In genomic region chr12:64780220-64780530, GRCh38 we compare ENCODE assay signal across 8 cellular contexts. TPM values are rescaled to one million over a fixed set of nuclear protein-coding genes. Genes with fewer than 3 reads are reported as not detected.
DNase-seq lines count a peak whose midpoint lies in the region; ATAC-seq and TF ChIP-seq lines count a peak whose summit lies in the region.

No MANE protein-coding gene starts in this region.

- H3K27ac Mint-ChIP-seq in naive thymus-derived CD4-positive, alpha-beta T cell: no peak overlapping the region

- TF ChIP-seq CTCF in C4-2B (conservative IDR thresholded peaks at IDR 0.05) (no peak), HL-60 (IDR thresholded peaks at IDR 0.05; ENCODE audit: insufficient read depth, low read length) (no peak), mammary epithelial cell (conservative IDR thresholded peaks at IDR 0.05 in 1 of 2, IDR thresholded peaks at IDR 0.05 in 1 of 2; ENCODE audit: extremely low read depth in 1 of 2, insufficient read depth in 1 of 2, low read depth in 1 of 2, low read length in 2 of 2) (no peak)

- H3K4me2 ChIP-seq in mammary epithelial cell (ENCODE audit: insufficient read depth, low read depth, low read length): peak overlapping the region; percentile 92

- H3K27me3 Mint-ChIP-seq in naive thymus-derived CD4-positive, alpha-beta T cell: peaks cover 75 to 91% (median 83%) of the 10 kb centered on the region in 5 donors

- H3K27me3 ChIP-seq in HL-60 (ENCODE audit: insufficient read depth, poor library complexity, severe bottlenecking) (peaks cover 20% of the 10 kb centered on the region), mammary epithelial cell (ENCODE audit: insufficient read depth, low read length) (peaks cover 30% of the 10 kb centered on the region)
- peaks cover 24 to 31% of the 10 kb centered on the region in 2 donors for H3K27me3 ChIP-seq in naive thymus-derived CD4-positive, alpha-beta T cell (ENCODE audit: control insufficient read depth in 2 of 2, insufficient read depth in 2 of 2, low read length in 2 of 2)

- H3K9me3 Mint-ChIP-seq in naive thymus-derived CD4-positive, alpha-beta T cell: peaks cover 11 to 38% (median 26%) of the 10 kb centered on the region in 11 donors

- H3K9me3 ChIP-seq in mammary epithelial cell (replicated peaks; ENCODE audit: insufficient read depth, low read length): peaks cover 3% of the 10 kb centered on the region
- peaks cover 0 to 8% (median 0%) of the 10 kb centered on the region in 3 experiments for H3K9me3 ChIP-seq in naive thymus-derived CD4-positive, alpha-beta T cell (ENCODE audit: control insufficient read depth in 2 of 3, low read length in 3 of 3)

- dilution Hi-C loops in mammary epithelial cell (cut with HindIII; ENCODE audit: low sequenced_read_pairs): no loop called here

- no peaks in the 10 kb centered on the region for H4K20me1 ChIP-seq in mammary epithelial cell (ENCODE audit: insufficient read depth, low read length)

- POLR2A ChIA-PET in naive thymus-derived CD4-positive, alpha-beta T cell (lab: Charles Lee): interaction anchor here (0.5 to 1.0 kb wide), 2 partner anchors 9 to 1411 kb away, joined by 3 read pairs; no protein-coding TSS in a partner anchor

- H3K4me3 Mint-ChIP-seq in naive thymus-derived CD4-positive, alpha-beta T cell: peak overlapping the region; percentile 59 to 89 (median 78)

- peaks cover 15 to 21% (median 18%) of the 10 kb centered on the region in 7 donors for H3K4me1 Mint-ChIP-seq in naive thymus-derived CD4-positive, alpha-beta T cell

- ATAC-seq in naive thymus-derived CD4-positive, alpha-beta T cell: no peak
- ATAC-seq in HG02571 (IDR thresholded peaks at IDR 0.05; ENCODE audit: unreplicated experiment): no peak

- no peaks in the 10 kb centered on the region for H3K79me2 ChIP-seq in mammary epithelial cell (ENCODE audit: insufficient read depth, low read length)

- in situ Hi-C loops in mammary epithelial cell (cut with MboI; ENCODE audit: low sequenced_read_pairs in 2 of 2): no loop called here

- H3K4me3 ChIP-seq in HL-60 (replicated peaks; ENCODE audit: insufficient read depth, low read length) (peak overlapping the region; percentile 42), mammary epithelial cell (replicated peaks in 1 of 3; ENCODE audit: insufficient read depth in 1 of 3, low read depth in 2 of 3, low read length in 3 of 3) (peak overlapping the region; percentile 21 to 47 (median 35))
- peak overlapping the region; percentile 25 for H3K4me3 ChIP-seq in naive thymus-derived CD4-positive, alpha-beta T cell (ENCODE audit: low read length)

- H3K4me1 ChIP-seq in mammary epithelial cell (ENCODE audit: insufficient read depth, low read length): peaks cover 11% of the 10 kb centered on the region
- peaks cover 6 to 14% of the 10 kb centered on the region in 2 donors for H3K4me1 ChIP-seq in naive thymus-derived CD4-positive, alpha-beta T cell (ENCODE audit: control insufficient read depth in 2 of 2, insufficient read depth in 2 of 2, low read length in 2 of 2)

- H3K36me3 Mint-ChIP-seq in naive thymus-derived CD4-positive, alpha-beta T cell: peaks cover 0 to 27% (median 9%) of the 10 kb centered on the region in 5 donors

- DNase-seq in HL-60 (ENCODE audit: low read depth in 1 of 2, low spot score in 1 of 2): no peak
- DNase-seq in mammary epithelial cell: no peak
- no peak for DNase-seq in naive thymus-derived CD4-positive, alpha-beta T cell
- no peak for DNase-seq in AG20443 (ENCODE audit: low spot score)
- DNase-seq in NCI-H1436 (lab: John Stamatoyannopoulos, UW): no peak
- DNase-seq in NCI-H748 treated with DMSO at 0.1 percent for 48 hours (lab: John Stamatoyannopoulos, UW): no peak

- intact Hi-C loops in mammary epithelial cell (cut with micrococcal nuclease): no loop called here
- intact Hi-C loops in naive thymus-derived CD4-positive, alpha-beta T cell (cut with micrococcal nuclease): no loop called here

- CTCF ChIA-PET in mammary epithelial cell (lab: Charles Lee; ENCODE audit: low non-redundant PET): no interaction called here
- CTCF ChIA-PET in naive thymus-derived CD4-positive, alpha-beta T cell (lab: Charles Lee): no interaction called here

- H3K27ac ChIP-seq in C4-2B (peak overlapping the region; percentile 96), HL-60 (replicated peaks) (no peak overlapping the region), mammary epithelial cell (ENCODE audit: insufficient read depth, low read depth, low read length) (no peak overlapping the region)
- H3K27ac ChIP-seq in naive thymus-derived CD4-positive, alpha-beta T cell (ENCODE audit: low read depth, low read length): no peak overlapping the region

- H3K9ac ChIP-seq in mammary epithelial cell (ENCODE audit: insufficient read depth, low read length): no peak overlapping the region

- 6% methylated on average over 14 of the region's 14 CpGs for WGBS in mammary epithelial cell (ENCODE audit: low coverage, missing lambda C conversion rate)

- BruUV-seq in mammary epithelial cell (replicated peaks; lab: Mats Ljungman, UMichigan): no TSS peak

- H2AFZ ChIP-seq in mammary epithelial cell (ENCODE audit: low read depth, low read length): peak overlapping the region; percentile 83

- H3K36me3 ChIP-seq in mammary epithelial cell (ENCODE audit: insufficient read depth, low read length): no peaks in the 10 kb centered on the region
- H3K36me3 ChIP-seq in naive thymus-derived CD4-positive, alpha-beta T cell (ENCODE audit: control insufficient read depth in 2 of 3, insufficient read depth in 3 of 3, low read length in 3 of 3): no peaks in the 10 kb centered on the region

RNA-seq across cellular contexts. Expression of gene GNS, which starts 21.0 kb away (rescaled TPM):
- total RNA-seq in mammary epithelial cell: 100 to 1,000 TPM in 1 of 2 donors, 10 to 100 TPM in 1; 57.6 to 135 TPM
- 37.0 TPM for polyA plus RNA-seq in mammary epithelial cell
- polyA minus RNA-seq in mammary epithelial cell: 260 TPM
- 10 to 100 TPM; 24.4 to 62.8 (median 35.2) TPM for total RNA-seq in naive thymus-derived CD4-positive, alpha-beta T cell
- 10 to 100 TPM; 39.5 to 48.2 TPM for polyA plus RNA-seq in naive thymus-derived CD4-positive, alpha-beta T cell

RNA-seq across cellular contexts. Expression of gene TBC1D30, which starts 44.3 kb away (rescaled TPM):
- under 1 TPM; 0.17 to 0.59 TPM for total RNA-seq in mammary epithelial cell
- polyA plus RNA-seq in mammary epithelial cell: 0.49 TPM
- not detected for polyA minus RNA-seq in mammary epithelial cell
- total RNA-seq in naive thymus-derived CD4-positive, alpha-beta T cell: 1 to 10 TPM in 2 of 5 experiments, under 1 TPM in 2, not detected in 1; 0.45 to 1.5 (median 0.80) TPM
- under 1 TPM; 0.13 to 0.52 TPM for polyA plus RNA-seq in naive thymus-derived CD4-positive, alpha-beta T cell
